8 cellular contexts compared by ENCODE assay signal in the genomic region with DNA sequence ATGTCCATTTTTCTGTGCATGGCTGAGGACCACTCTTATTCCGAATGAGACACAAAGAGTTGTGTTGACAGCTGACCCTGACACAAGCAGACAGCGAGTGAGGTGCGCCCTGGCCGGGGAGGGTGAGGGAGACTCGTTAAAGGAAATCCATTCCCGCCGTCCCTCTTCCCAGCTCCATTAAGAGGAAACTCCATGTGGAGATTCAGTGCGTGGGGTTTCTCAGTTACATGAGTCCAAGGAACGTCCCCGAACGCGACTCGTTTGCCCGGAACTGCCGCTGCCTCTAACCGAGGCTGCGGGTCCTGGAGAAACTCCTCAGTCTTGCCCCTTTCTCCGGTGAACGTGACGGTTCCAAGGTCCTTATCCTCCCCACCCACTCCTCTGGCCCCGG. TPM values are rescaled to one million over a fixed set of nuclear protein-coding genes. Genes with fewer than 3 reads are reported as not detected.
DNase-seq lines count a peak whose midpoint lies in the region; ATAC-seq and TF ChIP-seq lines count a peak whose summit lies in the region.
"Had no signal": no experiment of that assay in that cellular context is flagged by ENCODE, and none has a peak within 500 bp of the region (broad histone marks: within the 10 kb centered on the region; RNA-seq: fewer than 3 reads in every experiment).

No MANE protein-coding gene starts in this region.

- CTCF ChIA-PET in HCT116 (lab: Charles Lee) = interaction anchor here (0.8 kb wide), 1 partner anchor 227 kb away, joined by 3 read pairs; no protein-coding TSS in a partner anchor

- H3K9me3 ChIP-seq in HCT116 (ENCODE audit: control insufficient read depth in 1 of 2, insufficient read depth in 1 of 2, low read depth in 1 of 2, low read length in 2 of 2) = no peaks in the 10 kb centered on the region
- peaks cover 2% of the 10 kb centered on the region for H3K9me3 ChIP-seq in WERI-Rb-1 (ENCODE audit: severe bottlenecking)
- H3K9me3 ChIP-seq in iPS DF 6.9 (ENCODE audit: control insufficient read depth, insufficient read depth, low read length) = no peaks in the 10 kb centered on the region
- H3K9me3 ChIP-seq in smooth muscle cell (replicated peaks; ENCODE audit: low read depth) = no peaks in the 10 kb centered on the region

- H3K27ac ChIP-seq in HCT116 (ENCODE audit: low read depth, low read length) (no peak overlapping the region), WERI-Rb-1 (no peak overlapping the region), iPS DF 6.9 (ENCODE audit: low read length) (no peak overlapping the region), smooth muscle cell (ENCODE audit: low read depth) (no peak overlapping the region)
- H3K27ac ChIP-seq: epithelial cell of prostate had no signal

- ATAC-seq in HCT116 = peak; percentile 9
- no peak for ATAC-seq in GM18505 (IDR thresholded peaks at IDR 0.05; ENCODE audit: unreplicated experiment)
- no peak for ATAC-seq in HG03378 (IDR thresholded peaks at IDR 0.05; ENCODE audit: unreplicated experiment)

- H3F3A ChIP-seq in smooth muscle cell (ENCODE audit: low read depth) = peaks cover 4% of the 10 kb centered on the region

- no peak for TF ChIP-seq POLR2A in HCT116 (IDR thresholded peaks at IDR 0.05; ENCODE audit: borderline replicate concordance, extremely low read depth, insufficient read depth, insufficient read length)
- TF ChIP-seq POLR2A in GM18505 (IDR thresholded peaks at IDR 0.05; ENCODE audit: borderline replicate concordance, extremely low read depth, insufficient read depth, insufficient read length) = no peak

- intact Hi-C loops in HCT116 (cut with micrococcal nuclease) = no loop called here

- H3K79me2 ChIP-seq in HCT116 (ENCODE audit: insufficient read depth, low read length) (peaks cover 50% of the 10 kb centered on the region), smooth muscle cell (ENCODE audit: low read depth) (peaks cover 38% of the 10 kb centered on the region)

- H3K36me3 ChIP-seq in HCT116 (ENCODE audit: control insufficient read depth in 1 of 2, insufficient read depth in 2 of 2, low read length in 2 of 2) (no peaks in the 10 kb centered on the region), WERI-Rb-1 (no peaks in the 10 kb centered on the region), iPS DF 6.9 (ENCODE audit: control insufficient read depth, insufficient read depth, low read length) (no peaks in the 10 kb centered on the region), smooth muscle cell (ENCODE audit: low read depth) (no peaks in the 10 kb centered on the region)

- H2AFZ ChIP-seq in HCT116 (ENCODE audit: low read depth, low read length, poor library complexity, severe bottlenecking) (no peak overlapping the region), smooth muscle cell (ENCODE audit: low read depth) (peak overlapping the region; percentile 93)

- no peak for DNase-seq in HCT116 (ENCODE audit: low read depth, low spot score)
- peak; percentile 28 for DNase-seq in WERI-Rb-1
- DNase-seq in iPS DF 6.9 (ENCODE audit: low read depth, low spot score) = no peak
- no peak for DNase-seq in smooth muscle cell (lab: John Stamatoyannopoulos, UW; ENCODE audit: unreplicated experiment)
- no peak for DNase-seq in stimulated activated CD4-positive, alpha-beta T cell treated with anti-CD3 and anti-CD28 coated beads, Interleukin-1b, Interleukin-23, amount 100 ng/mL, for 48 hours

- H3K4me3 ChIP-seq in HCT116 (replicated peaks in 1 of 2; ENCODE audit: low read depth in 1 of 2, low read length in 2 of 2) = peak overlapping the region; percentile 54 to 87
- peak overlapping the region; percentile 70 for H3K4me3 ChIP-seq in WERI-Rb-1 (ENCODE audit: low read depth, low read length)
- H3K4me3 ChIP-seq in iPS DF 6.9 (ENCODE audit: low read length) = peak overlapping the region; percentile 54; the same call in 1 of the 2 replicates
- H3K4me3 ChIP-seq in smooth muscle cell = peak overlapping the region; percentile 88

- no peaks in the 10 kb centered on the region for H3K9me2 ChIP-seq in HCT116 (ENCODE audit: insufficient read depth)

- no peaks in the 10 kb centered on the region for H4K20me1 ChIP-seq in HCT116 (ENCODE audit: insufficient read depth)
- H4K20me1 ChIP-seq in smooth muscle cell (ENCODE audit: low read depth) = no peaks in the 10 kb centered on the region

- RAD21 ChIA-PET in HCT116 (lab: Charles Lee; ENCODE audit: low non-redundant PET in 1 of 2, low total read pairs in 2 of 2, uncharacterized antibody in 2 of 2, unreplicated experiment in 2 of 2) = no interaction called here

- H3K4me1 ChIP-seq in HCT116 (ENCODE audit: control insufficient read depth in 1 of 2, insufficient read depth in 2 of 2, low read length in 2 of 2) = peaks cover 2 to 24% of the 10 kb centered on the region in 2 experiments; a peak in 3 of 4 replicates
- no peaks in the 10 kb centered on the region for H3K4me1 ChIP-seq in iPS DF 6.9 (ENCODE audit: control insufficient read depth, insufficient read depth, low read length)
- peaks cover 42% of the 10 kb centered on the region for H3K4me1 ChIP-seq in smooth muscle cell (ENCODE audit: low read depth)

- no TSS peak for BruUV-seq in HCT116 (replicated peaks; lab: Mats Ljungman, UMichigan)

- WGBS in iPS DF 6.9 (ENCODE audit: insufficient coverage, insufficient read length) = no CpG with 5 or more reads among the region's 21 CpGs
- WGBS in smooth muscle cell (ENCODE audit: low lambda C conversion rate) = under 1% methylated on average over 21 of the region's 21 CpGs

- no peaks in the 10 kb centered on the region for H3K27me3 ChIP-seq in HCT116 (ENCODE audit: insufficient read depth, low read length)
- peaks cover 16% of the 10 kb centered on the region for H3K27me3 ChIP-seq in WERI-Rb-1 (ENCODE audit: insufficient read depth, low read depth, severe bottlenecking)
- peaks cover 43% of the 10 kb centered on the region for H3K27me3 ChIP-seq in iPS DF 6.9 (ENCODE audit: control insufficient read depth, insufficient read depth, low read length)
- H3K27me3 ChIP-seq in smooth muscle cell (ENCODE audit: low read depth) = no peaks in the 10 kb centered on the region

- peak overlapping the region; percentile 94 for H3K4me2 ChIP-seq in HCT116 (ENCODE audit: low read length)
- H3K4me2 ChIP-seq in smooth muscle cell = peak overlapping the region; percentile 97

- TF ChIP-seq CTCF in HCT116 (IDR thresholded peaks at IDR 0.05 in 2 of 3, conservative IDR thresholded peaks at IDR 0.05 in 1 of 3; ENCODE audit: borderline replicate concordance in 1 of 3, insufficient read depth in 1 of 3, low read depth in 2 of 3, low read length in 2 of 3) (no peak), WERI-Rb-1 (IDR thresholded peaks at IDR 0.05; ENCODE audit: low read depth, low read length) (no peak), smooth muscle cell (IDR thresholded peaks at IDR 0.05; ENCODE audit: borderline replicate concordance, insufficient read depth, poor library complexity, severe bottlenecking) (no peak)

- H3K9ac ChIP-seq in HCT116 (ENCODE audit: low read length) (peak overlapping the region; percentile 67), smooth muscle cell (ENCODE audit: low read depth) (peak overlapping the region; percentile 59)

- no peak for TF ChIP-seq RAD21 in HCT116 (IDR thresholded peaks at IDR 0.05; ENCODE audit: low read depth)

- POLR2A ChIA-PET in HCT116 (lab: Charles Lee) = no interaction called here

TF ChIP-seq in HCT116, 20 proteins besides CTCF, POLR2A, EP300 and RAD21:
- no peak for TF ChIP-seq SIN3A (IDR thresholded peaks at IDR 0.05; ENCODE audit: low read depth)
- TF ChIP-seq, protein P1, sequence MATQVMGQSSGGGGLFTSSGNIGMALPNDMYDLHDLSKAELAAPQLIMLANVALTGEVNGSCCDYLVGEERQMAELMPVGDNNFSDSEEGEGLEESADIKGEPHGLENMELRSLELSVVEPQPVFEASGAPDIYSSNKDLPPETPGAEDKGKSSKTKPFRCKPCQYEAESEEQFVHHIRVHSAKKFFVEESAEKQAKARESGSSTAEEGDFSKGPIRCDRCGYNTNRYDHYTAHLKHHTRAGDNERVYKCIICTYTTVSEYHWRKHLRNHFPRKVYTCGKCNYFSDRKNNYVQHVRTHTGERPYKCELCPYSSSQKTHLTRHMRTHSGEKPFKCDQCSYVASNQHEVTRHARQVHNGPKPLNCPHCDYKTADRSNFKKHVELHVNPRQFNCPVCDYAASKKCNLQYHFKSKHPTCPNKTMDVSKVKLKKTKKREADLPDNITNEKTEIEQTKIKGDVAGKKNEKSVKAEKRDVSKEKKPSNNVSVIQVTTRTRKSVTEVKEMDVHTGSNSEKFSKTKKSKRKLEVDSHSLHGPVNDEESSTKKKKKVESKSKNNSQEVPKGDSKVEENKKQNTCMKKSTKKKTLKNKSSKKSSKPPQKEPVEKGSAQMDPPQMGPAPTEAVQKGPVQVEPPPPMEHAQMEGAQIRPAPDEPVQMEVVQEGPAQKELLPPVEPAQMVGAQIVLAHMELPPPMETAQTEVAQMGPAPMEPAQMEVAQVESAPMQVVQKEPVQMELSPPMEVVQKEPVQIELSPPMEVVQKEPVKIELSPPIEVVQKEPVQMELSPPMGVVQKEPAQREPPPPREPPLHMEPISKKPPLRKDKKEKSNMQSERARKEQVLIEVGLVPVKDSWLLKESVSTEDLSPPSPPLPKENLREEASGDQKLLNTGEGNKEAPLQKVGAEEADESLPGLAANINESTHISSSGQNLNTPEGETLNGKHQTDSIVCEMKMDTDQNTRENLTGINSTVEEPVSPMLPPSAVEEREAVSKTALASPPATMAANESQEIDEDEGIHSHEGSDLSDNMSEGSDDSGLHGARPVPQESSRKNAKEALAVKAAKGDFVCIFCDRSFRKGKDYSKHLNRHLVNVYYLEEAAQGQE (IDR thresholded peaks at IDR 0.05; ENCODE audit: low read depth) = no peak
- TF ChIP-seq EZH2 (IDR thresholded peaks at IDR 0.05) = no peak
- no peak for TF ChIP-seq EGR1 (IDR thresholded peaks at IDR 0.05; ENCODE audit: low read depth)
- no peak for TF ChIP-seq ELF1 (IDR thresholded peaks at IDR 0.05; ENCODE audit: borderline replicate concordance, low read depth)

RNA-seq across cellular contexts. Expression of gene GREB1L, which starts 1.0 kb away (rescaled TPM):
- 12.2 TPM for total RNA-seq in HCT116 (2021; ENCODE audit: unreplicated experiment)
- 4.1 and 6.0 TPM in 2 replicates for polyA plus RNA-seq in HCT116 (2012)
- total RNA-seq in smooth muscle cell = 15.3 and 18.1 TPM in 2 replicates
- polyA plus RNA-seq in smooth muscle cell = 2.8 and 4.0 TPM in 2 replicates
